Comparison of ENCODE assay signal across 13 cellular contexts in genomic region chr7:112272921-112273561, GRCh38.
A peak's percentile ranks its signal among the peaks of the same experiment; 100 is the strongest.
DNase-seq lines count a peak whose midpoint lies in the region; ATAC-seq and TF ChIP-seq lines count a peak whose summit lies in the region.
"Had no signal": no experiment of that assay in that cellular context is flagged by ENCODE, and none has a peak within 500 bp of the region (broad histone marks: within the 10 kb centered on the region; RNA-seq: fewer than 3 reads in every experiment).

No MANE protein-coding gene starts in this region.

- H3K27me3 ChIP-seq in colonic mucosa (no peaks in the 10 kb centered on the region), BE2C (no peaks in the 10 kb centered on the region)

- no peak for TF ChIP-seq CTCF in WTC11 (IDR thresholded peaks at IDR 0.05)
- TF ChIP-seq CTCF in colonic mucosa (IDR thresholded peaks at IDR 0.05), result no peak
- TF ChIP-seq CTCF in BE2C (IDR thresholded peaks at IDR 0.05; ENCODE audit: low read depth, low read length), result no peak

- ATAC-seq in WTC11, result peak; percentile 73

- H3K4me1 ChIP-seq in colonic mucosa, result no peaks in the 10 kb centered on the region
- H3K4me1 ChIP-seq in BE2C, result no peaks in the 10 kb centered on the region; the same call in 1 of the 2 replicates

- H3K27ac Mint-ChIP-seq in WTC11, result 0 out of 2 replicates have a peak overlapping the region, but pooled peaks have one; percentile 24
- H3K27ac Mint-ChIP-seq: nephron had no signal

- no peaks in the 10 kb centered on the region for H3K36me3 Mint-ChIP-seq in WTC11

- peaks cover 12% of the 10 kb centered on the region for H3K9me3 Mint-ChIP-seq in WTC11
- H3K9me3 Mint-ChIP-seq: activated T-cell treated with anti-CD3 and anti-CD28 coated beads, Interleukin-2, amount 50 U/mL, for 4 hours; nephron had no signal

- DNase-seq in NCI-H748 (lab: John Stamatoyannopoulos, UW; ENCODE audit: unreplicated experiment) (peak; percentile 57), NCI-H748 treated with DMSO at 0.1 percent for 48 hours (lab: John Stamatoyannopoulos, UW) (no peak), M059J (ENCODE audit: low read depth) (peak; percentile 48), WTC11 (ENCODE audit: low spot score) (no peak), myocyte (ENCODE audit: low read depth) (peak; percentile 49), colonic mucosa (no peak), BE2C (no peak), T-helper 9 cell (no peak)
- DNase-seq: activated T-cell treated with anti-CD3 and anti-CD28 coated beads, Interleukin-2, amount 50 U/mL, for 4 hours; hypothalamus; NCI-H1694; SW 1271 had no signal

- H3K4me3 Mint-ChIP-seq in WTC11, result no peak overlapping the region
- H3K4me3 Mint-ChIP-seq: activated T-cell treated with anti-CD3 and anti-CD28 coated beads, Interleukin-2, amount 50 U/mL, for 4 hours; nephron had no signal

- H3K27ac ChIP-seq in colonic mucosa, result no peak overlapping the region

- intact Hi-C loops in colonic mucosa (cut with DNase I), result no loop called here

- H3K9me3 ChIP-seq in colonic mucosa, result no peaks in the 10 kb centered on the region
- H3K9me3 ChIP-seq in BE2C, result no peaks in the 10 kb centered on the region

- H3K4me3 ChIP-seq in colonic mucosa (no peak overlapping the region), BE2C (ENCODE audit: low read depth, low read length) (no peak overlapping the region)

- CTCF ChIA-PET in WTC11 (lab: Charles Lee), result no interaction called here

- no peak overlapping the region for H3K9ac ChIP-seq in colonic mucosa (ENCODE audit: low read depth in 2 of 2, low read length in 2 of 2)

- H3K36me3 ChIP-seq in colonic mucosa (no peaks in the 10 kb centered on the region), BE2C (no peaks in the 10 kb centered on the region)

- H3K27me3 Mint-ChIP-seq in WTC11 (ENCODE audit: low read depth), result no peaks in the 10 kb centered on the region

- POLR2A ChIA-PET in WTC11 (lab: Charles Lee), result no interaction called here

- peaks cover 19% of the 10 kb centered on the region for H3K4me1 Mint-ChIP-seq in WTC11
- H3K4me1 Mint-ChIP-seq: nephron had no signal

TF ChIP-seq in WTC11, 78 proteins besides CTCF, POLR2A, EP300 and RAD21:
- no peak for TF ChIP-seq NR1H2 (CRISPR knock-in tag; IDR thresholded peaks at IDR 0.05)
- no peak for TF ChIP-seq ETV6 (CRISPR knock-in tag; IDR thresholded peaks at IDR 0.05)
- no peak for TF ChIP-seq ATF3 (CRISPR knock-in tag; conservative IDR thresholded peaks at IDR 0.05)
- no peak for TF ChIP-seq ZNF671 (CRISPR knock-in tag; IDR thresholded peaks at IDR 0.05)
- TF ChIP-seq ZNF532 (CRISPR knock-in tag; IDR thresholded peaks at IDR 0.05; ENCODE audit: borderline replicate concordance), result no peak
- no peak for TF ChIP-seq ATF2 (CRISPR knock-in tag; IDR thresholded peaks at IDR 0.05; ENCODE audit: borderline replicate concordance, low read depth)
- TF ChIP-seq FOXP4 (CRISPR knock-in tag; IDR thresholded peaks at IDR 0.05), result no peak

Comparison
In these comparisons a context has a peak if more than half of its experiments do, and no peak if none do; other contexts are left out.
1. DNase-seq: peak in NCI-H748 (single experiment), M059J (single experiment) and myocyte (single experiment); none in NCI-H748 treated with DMSO at 0.1 percent for 48 hours (single experiment), WTC11 (single experiment), colonic mucosa (single experiment), BE2C (single experiment) and T-helper 9 cell (single experiment).